In the genomic region with DNA sequence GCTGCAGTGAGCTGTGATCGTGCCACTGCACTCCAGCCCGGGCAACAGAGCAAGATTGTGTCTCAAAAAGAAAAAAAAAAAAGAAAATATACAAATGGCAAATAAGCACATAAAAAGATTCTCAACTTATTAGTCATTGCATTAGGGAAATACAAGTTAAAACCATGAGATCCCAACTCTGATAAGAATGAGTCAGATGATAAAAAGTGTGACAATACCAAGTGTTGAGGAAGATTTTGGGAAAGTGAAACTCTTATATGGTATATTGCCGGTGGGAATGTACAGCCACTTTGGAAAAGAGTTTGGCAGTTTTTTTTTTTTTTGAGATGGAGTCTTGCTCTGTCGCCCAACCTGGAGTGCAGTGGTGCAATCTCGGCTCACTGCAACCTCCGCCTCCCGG, we compare ENCODE assay signal across 30 cellular contexts. TPM values are rescaled to one million over a fixed set of nuclear protein-coding genes. Genes with fewer than 3 reads are reported as not detected.
DNase-seq lines count a peak whose midpoint lies in the region; ATAC-seq, FAIRE-seq and TF ChIP-seq lines count a peak whose summit lies in the region.
"Had no signal": no experiment of that assay in that cellular context is flagged by ENCODE, and none has a peak within 500 bp of the region (broad histone marks: within the 10 kb centered on the region; RNA-seq: fewer than 3 reads in every experiment).

No MANE protein-coding gene starts in this region.

- no peak overlapping the region for H2AFZ ChIP-seq in endothelial cell of umbilical vein (ENCODE audit: low read depth, low read length)

- H3K9ac ChIP-seq in endothelial cell of umbilical vein (replicated peaks; ENCODE audit: extremely low read depth, insufficient read depth, low read length): no peak overlapping the region

- H3K4me1 ChIP-seq in HEK293 (ENCODE audit: control insufficient read depth, insufficient read depth, low read length) (no peaks in the 10 kb centered on the region), endothelial cell of umbilical vein (ENCODE audit: control insufficient read depth, extremely low read depth, insufficient read depth, low read length) (no peaks in the 10 kb centered on the region)

- FAIRE-seq in RCC 7860 (lab: Jason Lieb, UNC): no peak
- no peak for FAIRE-seq in endothelial cell of umbilical vein (lab: Jason Lieb, UNC)
- FAIRE-seq: A204.1, HepG2 had no signal

- TF ChIP-seq POLR2A in endothelial cell of umbilical vein (IDR thresholded peaks at IDR 0.05; ENCODE audit: low read depth, low read length): no peak

- H3K9me3 ChIP-seq in HEK293 (ENCODE audit: control insufficient read depth, insufficient read depth, low read depth, low read length): no peaks in the 10 kb centered on the region
- H3K9me3 ChIP-seq in endothelial cell of umbilical vein (replicated peaks; ENCODE audit: control insufficient read depth, insufficient read depth, low read length): no peaks in the 10 kb centered on the region
- H3K9me3 ChIP-seq: right lobe of liver had no signal

- CTCF ChIA-PET in HEK293 (lab: Yijun Ruan, JAX): interaction anchor here (1.0 kb wide), 1 partner anchor 8 kb away, joined by 4 read pairs; the partner anchor contains the start of gene PRPF40B
- CTCF ChIA-PET in endothelial cell of umbilical vein (lab: Charles Lee): interaction anchor here (1.1 kb wide), 1 partner anchor 8 kb away, joined by 4 read pairs; the partner anchor contains the start of gene PRPF40B

- DNase-seq in A172 (ENCODE audit: low spot score): peak; percentile 57
- DNase-seq in RCC 7860 (ENCODE audit: low spot score): peak; percentile 19
- DNase-seq in endothelial cell of umbilical vein (ENCODE audit: low read depth, low spot score): no peak
- DNase-seq in D341Med (ENCODE audit: low spot score): no peak
- DNase-seq in stimulated activated naive CD4-positive, alpha-beta T cell treated with Interleukin-2 at 50 U/mL for 16 hours (lab: John Stamatoyannopoulos, UW): no peak
- DNase-seq in NCI-H2081 (lab: John Stamatoyannopoulos, UW): no peak
- DNase-seq: activated CD4-positive, alpha-beta T cell treated with anti-CD3 and anti-CD28 coated beads, Interleukin-2, amount 10 ng/mL, durations not matched to agents 24 days and 14 days; activated naive CD4-positive, alpha-beta T cell; activated T-cell treated with anti-CD3 and anti-CD28 coated beads, Interleukin-2, amount 50 U/mL, for 24 hours; CD8-positive, alpha-beta memory T cell; effector memory CD4-positive, alpha-beta T cell; GDM1; H7; hypothalamus; immature natural killer cell; NCI-H1105; NCI-H2029; NCI-H2227 treated with DMSO at 0.1 percent for 48 hours; NCI-H774; posterior cingulate gyrus; right lobe of liver; stimulated activated CD4-positive, alpha-beta T cell treated with anti-CD3 and anti-CD28 coated beads, Interleukin-12 subunit alpha, Interleukin-12 subunit beta, amount 100 ng/mL, for 4 hours; stimulated activated CD4-positive, alpha-beta T cell treated with anti-CD3 and anti-CD28 coated beads, Interleukin-4, amount 100 ng/mL, for 1 hour had no signal

- intact Hi-C loops in endothelial cell of umbilical vein (cut with micrococcal nuclease): no loop called here

- dilution Hi-C loops in endothelial cell of umbilical vein (cut with MboI; ENCODE audit: extremely low pct_ligation_motif_present, low sequenced_read_pairs): no loop called here

- no peak overlapping the region for H3K4me3 ChIP-seq in HEK293 (ENCODE audit: low read depth, low read length)
- no peak overlapping the region for H3K4me3 ChIP-seq in endothelial cell of umbilical vein (replicated peaks in 1 of 3; ENCODE audit: insufficient read depth in 1 of 3, low read depth in 1 of 3, low read length in 3 of 3)
- H3K4me3 ChIP-seq: right lobe of liver had no signal

- no peaks in the 10 kb centered on the region for H4K20me1 ChIP-seq in endothelial cell of umbilical vein (replicated peaks; ENCODE audit: control insufficient read depth, extremely low read depth, insufficient read depth, low read length)

- no peak overlapping the region for H3K27ac ChIP-seq in HEK293 (ENCODE audit: extremely low read depth, low read depth, low read length)
- H3K27ac ChIP-seq in endothelial cell of umbilical vein (ENCODE audit: insufficient read depth, low read depth, low read length): no peak overlapping the region
- H3K27ac ChIP-seq: HL-60, right lobe of liver had no signal

- H3K9me1 ChIP-seq in endothelial cell of umbilical vein (replicated peaks; ENCODE audit: control insufficient read depth, extremely low read depth, insufficient read depth, low read length): no peaks in the 10 kb centered on the region

- no peak for TF ChIP-seq CTCF in HEK293 (tag by site-specific recombination; IDR thresholded peaks at IDR 0.05)
- TF ChIP-seq CTCF in endothelial cell of umbilical vein (IDR thresholded peaks at IDR 0.05; ENCODE audit: extremely low read depth in 1 of 2, insufficient read depth in 1 of 2, low read depth in 1 of 2, low read length in 2 of 2): no peak

- H3K36me3 ChIP-seq in HEK293 (ENCODE audit: control insufficient read depth in 2 of 2, insufficient read depth in 1 of 2, low read length in 2 of 2): no peaks in the 10 kb centered on the region
- H3K36me3 ChIP-seq in endothelial cell of umbilical vein (ENCODE audit: control insufficient read depth in 2 of 2, extremely low read depth in 1 of 2, insufficient read depth in 2 of 2, low read length in 2 of 2): no peaks in the 10 kb centered on the region
- H3K36me3 ChIP-seq: right lobe of liver had no signal

- no peak overlapping the region for H3K4me2 ChIP-seq in endothelial cell of umbilical vein (ENCODE audit: insufficient read depth, low read length)

- no peak for ATAC-seq in HG03469 (IDR thresholded peaks at IDR 0.05; ENCODE audit: unreplicated experiment)
- ATAC-seq: HepG2, left lobe of liver, right lobe of liver, Right ventricle myocardium inferior had no signal

- no peaks in the 10 kb centered on the region for H3K79me2 ChIP-seq in endothelial cell of umbilical vein (ENCODE audit: control insufficient read depth, insufficient read depth, low read length)

- H3K27me3 ChIP-seq in endothelial cell of umbilical vein (ENCODE audit: control insufficient read depth in 2 of 2, insufficient read depth in 2 of 2, low read length in 2 of 2): peaks cover 6 to 21% of the 10 kb centered on the region in 2 experiments
- H3K27me3 ChIP-seq: right lobe of liver had no signal

- no TSS peak for BruUV-seq in endothelial cell of umbilical vein (replicated peaks; lab: Mats Ljungman, UMichigan)

- POLR2A ChIA-PET in HEK293 (lab: Yijun Ruan, JAX) (no interaction called here), endothelial cell of umbilical vein (lab: Charles Lee) (no interaction called here)

TF ChIP-seq in HEK293, 187 proteins besides CTCF, POLR2A, EP300 and RAD21:
- TF ChIP-seq ZNF184 (tag by site-specific recombination; IDR thresholded peaks at IDR 0.05): peak; percentile 100
- no peak for TF ChIP-seq ZNF423 (tag by site-specific recombination; IDR thresholded peaks at IDR 0.05)

TF ChIP-seq in endothelial cell of umbilical vein, 7 proteins besides CTCF, POLR2A, EP300 and RAD21:
- TF ChIP-seq POLR2AphosphoS5 (IDR thresholded peaks at IDR 0.05; ENCODE audit: insufficient read depth, low read depth, low read length) (no peak), MYC (IDR thresholded peaks at IDR 0.05; ENCODE audit: low read depth, low read length) (no peak), GATA2 (IDR thresholded peaks at IDR 0.05; ENCODE audit: insufficient read depth, insufficient read length, low read depth, low read length) (peak; percentile 84), FOS (IDR thresholded peaks at IDR 0.05; ENCODE audit: borderline replicate concordance, insufficient read depth, low read length) (no peak), EZH2 (IDR thresholded peaks at IDR 0.05; ENCODE audit: borderline replicate concordance, low read depth, low read length, severe bottlenecking) (no peak), MAX (IDR thresholded peaks at IDR 0.05; ENCODE audit: insufficient read depth, insufficient read length) (no peak), JUN (IDR thresholded peaks at IDR 0.05; ENCODE audit: borderline replicate concordance, insufficient read depth, insufficient read length, low read depth) (no peak)

RNA-seq across cellular contexts. Expression of gene PRPF40B, which starts 7.6 kb away (rescaled TPM):
- total RNA-seq in A172 (2014; rRNA removed; shearing (Covaris generic)): 9.1 and 13.9 TPM in 2 replicates
- 9.5 and 9.9 TPM in 2 replicates for total RNA-seq in endothelial cell of umbilical vein
- 5.4 TPM in 2 replicates for polyA plus RNA-seq in endothelial cell of umbilical vein
- 4.3 and 5.3 TPM in 2 replicates for polyA plus RNA-seq in endothelial cell of umbilical vein (2011; cell fraction: cytosol; rRNA removed)
- polyA plus RNA-seq in endothelial cell of umbilical vein (2011; cell fraction: nucleus; rRNA removed): 32.8 and 33.2 TPM in 2 replicates
- 4.4 and 6.2 TPM in 2 replicates for polyA plus RNA-seq in endothelial cell of umbilical vein (2012)
- polyA minus RNA-seq in endothelial cell of umbilical vein: 7.8 and 9.3 TPM in 2 replicates
- polyA minus RNA-seq in endothelial cell of umbilical vein (2011; cell fraction: cytosol; rRNA and poly(A)+ RNA removed): 3.9 TPM
- 8.2 and 11.7 TPM in 2 replicates for polyA minus RNA-seq in endothelial cell of umbilical vein (2011; cell fraction: nucleus; rRNA and poly(A)+ RNA removed)

RNA-seq across cellular contexts. Expression of gene FAM186B, which starts 10.3 kb away (rescaled TPM):
- total RNA-seq in A172 (2014; rRNA removed; shearing (Covaris generic)): 0.05 and 0.55 TPM in 2 replicates
- total RNA-seq in endothelial cell of umbilical vein: 0.21 and 0.33 TPM in 2 replicates
- 0.10 and 0.11 TPM in 2 replicates for polyA plus RNA-seq in endothelial cell of umbilical vein
- 0.06 TPM in 2 replicates for polyA plus RNA-seq in endothelial cell of umbilical vein (2011; cell fraction: cytosol; rRNA removed)
- polyA plus RNA-seq in endothelial cell of umbilical vein (2011; cell fraction: nucleus; rRNA removed): 0.78 and 0.90 TPM in 2 replicates
- 0.16 and 0.56 TPM in 2 replicates for polyA plus RNA-seq in endothelial cell of umbilical vein (2012)
- polyA minus RNA-seq in endothelial cell of umbilical vein: 0.36 and 0.62 TPM in 2 replicates
- not detected for polyA minus RNA-seq in endothelial cell of umbilical vein (2011; cell fraction: cytosol; rRNA and poly(A)+ RNA removed)
- 0.72 and 0.87 TPM in 2 replicates for polyA minus RNA-seq in endothelial cell of umbilical vein (2011; cell fraction: nucleus; rRNA and poly(A)+ RNA removed)
- polyA plus RNA-seq: CD8-positive, alpha-beta memory T cell; immature natural killer cell had no signal

RNA-seq across cellular contexts. Expression of gene MCRS1, which starts 47.8 kb away (rescaled TPM):
- total RNA-seq in A172 (2014; rRNA removed; shearing (Covaris generic)): 66.5 and 79.5 TPM in 2 replicates
- total RNA-seq in endothelial cell of umbilical vein: 71.1 and 78.5 TPM in 2 replicates
- polyA plus RNA-seq in endothelial cell of umbilical vein: 99.3 and 110 TPM in 2 replicates
- 86.8 and 92.2 TPM in 2 replicates for polyA plus RNA-seq in endothelial cell of umbilical vein (2011; cell fraction: cytosol; rRNA removed)
- 211 and 229 TPM in 2 replicates for polyA plus RNA-seq in endothelial cell of umbilical vein (2011; cell fraction: nucleus; rRNA removed)
- polyA plus RNA-seq in endothelial cell of umbilical vein (2012): 50.6 and 53.8 TPM in 2 replicates
- polyA minus RNA-seq in endothelial cell of umbilical vein: 92.6 and 97.7 TPM in 2 replicates
- polyA minus RNA-seq in endothelial cell of umbilical vein (2011; cell fraction: cytosol; rRNA and poly(A)+ RNA removed): 54.7 TPM
- polyA minus RNA-seq in endothelial cell of umbilical vein (2011; cell fraction: nucleus; rRNA and poly(A)+ RNA removed): 36.2 and 43.6 TPM in 2 replicates

Comparison
In these comparisons a context has a peak if more than half of its experiments do, and no peak if none do; other contexts are left out.
1. DNase-seq: peak in A172 (single experiment) and RCC 7860 (single experiment); none in endothelial cell of umbilical vein (single experiment), D341Med (single experiment), stimulated activated naive CD4-positive, alpha-beta T cell treated with Interleukin-2 at 50 U/mL for 16 hours (single experiment) and NCI-H2081 (0 of 2).